In the genomic region with DNA sequence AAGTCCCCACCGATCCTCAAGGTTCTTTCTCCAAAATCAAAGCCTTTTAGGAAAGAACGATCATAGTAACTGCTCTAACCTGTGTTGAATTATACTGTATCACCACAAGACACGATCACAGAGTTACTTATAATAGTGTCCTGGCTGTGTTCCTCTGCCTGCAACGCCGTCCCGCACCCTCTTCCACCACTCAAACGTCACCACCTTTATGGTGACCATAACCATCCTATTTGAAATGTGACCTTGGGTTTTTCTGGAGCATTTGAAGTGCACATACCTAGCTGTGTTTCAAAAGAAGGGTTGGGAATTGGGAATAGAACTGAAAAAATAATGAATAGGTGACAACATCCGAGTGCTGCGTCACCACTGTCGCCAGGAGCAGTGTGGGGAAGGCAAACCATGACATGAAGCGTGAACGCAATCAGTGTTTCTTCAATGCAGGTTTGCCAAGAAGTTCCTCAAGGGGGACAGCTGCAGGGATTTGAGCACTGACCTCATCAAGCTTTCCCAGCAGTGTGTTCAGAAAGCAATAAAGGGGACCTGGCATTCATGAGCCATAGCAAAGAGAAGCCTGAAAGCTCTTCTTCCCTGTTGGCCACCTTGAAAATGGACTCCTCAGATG, we compare ENCODE assay signal across 8 cellular contexts. TPM values are rescaled to one million over a fixed set of nuclear protein-coding genes. Genes with fewer than 3 reads are reported as not detected.
DNase-seq lines count a peak whose midpoint lies in the region; ATAC-seq and TF ChIP-seq lines count a peak whose summit lies in the region.

No MANE protein-coding gene starts in this region.

- H4K5ac ChIP-seq in H9 (ENCODE audit: insufficient read length, low read depth, low read length), result no peak overlapping the region

- peak overlapping the region in 1 of 3 experiments; percentile 21; a peak in 1 of 7 replicates for H3K27ac Mint-ChIP-seq in H9

- no peak overlapping the region for H2BK15ac ChIP-seq in H9 (ENCODE audit: low read depth, low read length)

- no peak overlapping the region for H4K8ac ChIP-seq in H9 (replicated peaks; ENCODE audit: insufficient read length, low read depth, low read length)

- no peaks in the 10 kb centered on the region; the same call in 1 of the 2 replicates for H3K79me2 ChIP-seq in H9 (ENCODE audit: insufficient read depth, low read length)

- no peak overlapping the region for H2AFZ ChIP-seq in H9 (ENCODE audit: low read length)

- H3K79me1 ChIP-seq in H9 (ENCODE audit: insufficient read depth, low read depth, low read length, poor library complexity, severe bottlenecking), result no peaks in the 10 kb centered on the region

- no peak overlapping the region for H3K23ac ChIP-seq in H9 (ENCODE audit: insufficient read length, low read depth, low read length)

- no peak overlapping the region for H4K91ac ChIP-seq in H9 (ENCODE audit: insufficient read length, low read depth, low read length)

- H3K27me3 Mint-ChIP-seq in H9 (ENCODE audit: low read depth), result no peaks in the 10 kb centered on the region

- H2BK120ac ChIP-seq in H9 (ENCODE audit: low read depth, low read length, poor library complexity, severe bottlenecking), result no peak overlapping the region

- H3K9me3 Mint-ChIP-seq in H9, result no peaks in the 10 kb centered on the region

- H3K4me1 ChIP-seq in H9 (ENCODE audit: insufficient read depth, low read length), result no peaks in the 10 kb centered on the region
- peaks cover 5% of the 10 kb centered on the region for H3K4me1 ChIP-seq in SJSA1 (replicated peaks)

- H3K9me3 ChIP-seq in H9 (ENCODE audit: control insufficient read depth, low read depth, low read length) (no peaks in the 10 kb centered on the region), SJSA1 (replicated peaks) (no peaks in the 10 kb centered on the region)

- H2BK20ac ChIP-seq in H9 (ENCODE audit: low read depth, low read length, poor library complexity, severe bottlenecking), result no peak overlapping the region

- H3K4me3 ChIP-seq in SJSA1, result peak overlapping the region; percentile 94
- H3K4me3 ChIP-seq in fibroblast of pulmonary artery (replicated peaks; ENCODE audit: low read depth, low read length), result peak overlapping the region; percentile 58
- H3K4me3 ChIP-seq in skeletal muscle cell (ENCODE audit: low read depth, low read length), result peak overlapping the region; percentile 80

- no peak overlapping the region for H3T11ph ChIP-seq in H9 (ENCODE audit: low read length)

- no peak for DNase-seq in H9
- DNase-seq in SJSA1 (ENCODE audit: low read depth in 1 of 2, low spot score in 2 of 2), result no peak
- no peak for DNase-seq in fibroblast of pulmonary artery (ENCODE audit: low read depth)
- peak; percentile 23 for DNase-seq in skeletal muscle cell (ENCODE audit: low read depth)
- DNase-seq in C1 segment of cervical spinal cord (lab: John Stamatoyannopoulos, UW), result no peak
- DNase-seq in ecto neural progenitor cell (ENCODE audit: low spot score), result no peak

- no peak overlapping the region for H2BK12ac ChIP-seq in H9 (ENCODE audit: insufficient read length, low read depth, low read length)

- peaks cover 71% of the 10 kb centered on the region for H3K36me3 ChIP-seq in SJSA1

- peak overlapping the region; percentile 91 for H3K4me2 ChIP-seq in H9 (ENCODE audit: insufficient read depth, insufficient read length, low read length)

- peak overlapping the region; percentile 90 to 100 for H3K4me3 Mint-ChIP-seq in H9

- H3K36me3 Mint-ChIP-seq in H9 (ENCODE audit: insufficient read depth in 1 of 3, low read depth in 3 of 3), result peaks cover 25 to 62% (median 50%) of the 10 kb centered on the region in 3 experiments; a peak in 6 of 7 replicates

- peaks cover 2 to 7% of the 10 kb centered on the region in 2 experiments for H3K4me1 Mint-ChIP-seq in H9

- WGBS in H9 (ENCODE audit: extremely low coverage, insufficient read length, low lambda C conversion rate), result no CpG with 5 or more reads among the region's 12 CpGs

- no peak overlapping the region for H3K18ac ChIP-seq in H9 (ENCODE audit: insufficient read length, low read depth, low read length)

- H2AK5ac ChIP-seq in H9 (ENCODE audit: insufficient read length, low read length), result no peak overlapping the region

- H3K27ac ChIP-seq in H9 (ENCODE audit: insufficient read length, low read depth, low read length) (no peak overlapping the region), SJSA1 (no peak overlapping the region)

- ATAC-seq in GM18858 (IDR thresholded peaks at IDR 0.05; ENCODE audit: unreplicated experiment) (no peak), GM21515 (IDR thresholded peaks at IDR 0.05; ENCODE audit: unreplicated experiment) (no peak)

- TF ChIP-seq CTCF in H9 (conservative IDR thresholded peaks at IDR 0.05) (no peak), fibroblast of pulmonary artery (IDR thresholded peaks at IDR 0.05; ENCODE audit: low read length, missing control alignments) (no peak)

- no peak overlapping the region for H3K56ac ChIP-seq in H9 (ENCODE audit: insufficient read length, low read depth, low read length)

- no peak overlapping the region for H3K4ac ChIP-seq in H9 (ENCODE audit: low read depth, low read length)

- no peaks in the 10 kb centered on the region for H4K20me1 ChIP-seq in H9 (ENCODE audit: control insufficient read depth, insufficient read depth, insufficient read length)

- H3K27me3 ChIP-seq in H9 (ENCODE audit: insufficient read depth, low read length) (no peaks in the 10 kb centered on the region), SJSA1 (replicated peaks) (no peaks in the 10 kb centered on the region)

- H3K23me2 ChIP-seq in H9 (ENCODE audit: insufficient read length, low read depth, low read length, poor library complexity, severe bottlenecking), result peaks cover 11% of the 10 kb centered on the region

- H2BK5ac ChIP-seq in H9 (ENCODE audit: insufficient read length, low read length), result no peak overlapping the region

- no peak overlapping the region for H3K14ac ChIP-seq in H9 (ENCODE audit: insufficient read depth, low read length)

- H3K9ac ChIP-seq in H9 (ENCODE audit: extremely low read depth, insufficient read length, low read length), result no peak overlapping the region

RNA-seq across cellular contexts. Expression of a gene that starts 0.8 kb away (rescaled TPM):
- 57.7 and 65.1 TPM in 2 replicates for total RNA-seq in H9 (2021)
- total RNA-seq in SJSA1 (2014; rRNA removed; shearing (Covaris generic)), result 180 and 181 TPM in 2 replicates

RNA-seq across cellular contexts. Expression of a gene that starts 17.0 kb away (rescaled TPM):
- 145 and 146 TPM in 2 replicates for total RNA-seq in H9 (2021)
- total RNA-seq in SJSA1 (2014; rRNA removed; shearing (Covaris generic)), result 37.9 and 76.3 TPM in 2 replicates

RNA-seq across cellular contexts. Expression of a gene that starts 26.2 kb away (rescaled TPM):
- 68.3 and 68.9 TPM in 2 replicates for total RNA-seq in H9 (2021)
- 47.9 and 62.8 TPM in 2 replicates for total RNA-seq in SJSA1 (2014; rRNA removed; shearing (Covaris generic))
